8 cellular contexts compared by ENCODE assay signal in genomic region chr22:38298312-38299000, GRCh38. TPM values are rescaled to one million over a fixed set of nuclear protein-coding genes. Genes with fewer than 3 reads are reported as not detected.
DNase-seq lines count a peak whose midpoint lies in the region; ATAC-seq and TF ChIP-seq lines count a peak whose summit lies in the region.

No MANE protein-coding gene starts in this region.

- no peaks in the 10 kb centered on the region for H3K4me1 Mint-ChIP-seq in naive thymus-derived CD4-positive, alpha-beta T cell

- POLR2A ChIA-PET in GM10248 (lab: Yijun Ruan, JAX): interaction anchor here (0.6 kb wide), 1 partner anchor 182 kb away, joined by 6 read pairs; no protein-coding TSS in a partner anchor
- POLR2A ChIA-PET in naive thymus-derived CD4-positive, alpha-beta T cell (lab: Charles Lee): interaction anchor here (0.6 kb wide), 1 partner anchor 117 kb away, joined by 3 read pairs; no protein-coding TSS in a partner anchor

- no peaks in the 10 kb centered on the region for H3K4me1 ChIP-seq in naive thymus-derived CD4-positive, alpha-beta T cell (ENCODE audit: control insufficient read depth in 2 of 2, insufficient read depth in 2 of 2, low read length in 2 of 2)

- H3K4me3 ChIP-seq in astrocyte of the cerebellum (ENCODE audit: low read depth, low read length): no peak overlapping the region
- H3K4me3 ChIP-seq in naive thymus-derived CD4-positive, alpha-beta T cell (ENCODE audit: low read length): no peak overlapping the region

- peaks cover 6 to 33% (median 8%) of the 10 kb centered on the region in 5 donors for H3K36me3 Mint-ChIP-seq in naive thymus-derived CD4-positive, alpha-beta T cell

- no peaks in the 10 kb centered on the region for H3K9me3 ChIP-seq in naive thymus-derived CD4-positive, alpha-beta T cell (ENCODE audit: control insufficient read depth in 2 of 3, low read length in 3 of 3)

- no peak overlapping the region for H3K27ac ChIP-seq in naive thymus-derived CD4-positive, alpha-beta T cell (ENCODE audit: low read depth, low read length)

- peak; percentile 71 for ATAC-seq in naive thymus-derived CD4-positive, alpha-beta T cell
- ATAC-seq in GM21360 (IDR thresholded peaks at IDR 0.05; ENCODE audit: unreplicated experiment): no peak

- CTCF ChIA-PET in GM10248 (lab: Yijun Ruan, JAX): interaction anchor here (1.0 to 1.8 kb wide), 6 partner anchors 8 to 34 kb away, joined by 3 to 6 read pairs (median 3); no protein-coding TSS in a partner anchor
- CTCF ChIA-PET in naive thymus-derived CD4-positive, alpha-beta T cell (lab: Charles Lee): interaction anchor here (0.6 kb wide), 2 partner anchors 43 to 88 kb away, joined by 3 to 5 read pairs; no protein-coding TSS in a partner anchor

- no peaks in the 10 kb centered on the region for H3K27me3 ChIP-seq in naive thymus-derived CD4-positive, alpha-beta T cell (ENCODE audit: control insufficient read depth in 2 of 2, insufficient read depth in 2 of 2, low read length in 2 of 2)

- H3K36me3 ChIP-seq in naive thymus-derived CD4-positive, alpha-beta T cell (ENCODE audit: control insufficient read depth in 2 of 3, insufficient read depth in 3 of 3, low read length in 3 of 3): peaks cover 4 to 97% (median 10%) of the 10 kb centered on the region in 3 experiments

- no peak overlapping the region for H3K27ac Mint-ChIP-seq in naive thymus-derived CD4-positive, alpha-beta T cell

- H3K4me3 Mint-ChIP-seq in naive thymus-derived CD4-positive, alpha-beta T cell: no peak overlapping the region

- DNase-seq in GM10248 (ENCODE audit: extremely low spot score) (peak; percentile 62), OCI-M1 (lab: John Stamatoyannopoulos, UW) (peak; percentile 6), astrocyte of the cerebellum (ENCODE audit: low read depth) (peak; percentile 98), NCI-H1436 treated with DMSO at 0.1 percent for 48 hours (lab: John Stamatoyannopoulos, UW) (no peak), NCI-H524 (lab: John Stamatoyannopoulos, UW) (no peak), mucosa of gallbladder (ENCODE audit: low spot score) (no peak)
- DNase-seq in naive thymus-derived CD4-positive, alpha-beta T cell: peak in 7 of 9 donors; percentile 38 to 51 (median 43)

- no peaks in the 10 kb centered on the region for H3K9me3 Mint-ChIP-seq in naive thymus-derived CD4-positive, alpha-beta T cell

- TF ChIP-seq CTCF in GM10248 (IDR thresholded peaks at IDR 0.05; ENCODE audit: control extremely low read depth, extremely low read depth, low read depth, missing control alignments) (peak; percentile 46), astrocyte of the cerebellum (IDR thresholded peaks at IDR 0.05; ENCODE audit: low read depth, low read length, missing control alignments) (peak; percentile 46)

- intact Hi-C loops in naive thymus-derived CD4-positive, alpha-beta T cell (cut with micrococcal nuclease): loop anchor here (1.0 to 2.0 kb wide), 2 partner anchors 54 to 55 kb away; no protein-coding TSS in a partner anchor

- in situ Hi-C loops in astrocyte of the cerebellum (cut with HindIII; ENCODE audit: low sequenced_read_pairs): no loop called here

- no peaks in the 10 kb centered on the region for H3K27me3 Mint-ChIP-seq in naive thymus-derived CD4-positive, alpha-beta T cell

RNA-seq across cellular contexts. Expression of gene CSNK1E, which starts 18.8 kb away (rescaled TPM):
- 100 to 1,000 TPM in 2 of 5 experiments, 10 to 100 TPM in 3; 71.6 to 143 (median 91.9) TPM for total RNA-seq in naive thymus-derived CD4-positive, alpha-beta T cell
- 1 to 10 TPM; 5.6 to 8.1 TPM for polyA plus RNA-seq in naive thymus-derived CD4-positive, alpha-beta T cell
- 131 TPM for total RNA-seq in mucosa of gallbladder

RNA-seq across cellular contexts. Expression of gene TMEM184B, which starts 25.6 kb away (rescaled TPM):
- total RNA-seq in naive thymus-derived CD4-positive, alpha-beta T cell: 10 to 100 TPM; 26.9 to 41.3 (median 35.0) TPM
- 10 to 100 TPM in 1 of 2 donors, 1 to 10 TPM in 1; 9.0 to 19.5 TPM for polyA plus RNA-seq in naive thymus-derived CD4-positive, alpha-beta T cell
- 108 TPM for total RNA-seq in mucosa of gallbladder

Comparison
In these comparisons a context has a peak if more than half of its experiments do, and no peak if none do; other contexts are left out.
1. DNase-seq: peak in GM10248 (single experiment), OCI-M1 (single experiment), astrocyte of the cerebellum (single experiment) and naive thymus-derived CD4-positive, alpha-beta T cell (7 of 9); none in NCI-H1436 treated with DMSO at 0.1 percent for 48 hours (single experiment), NCI-H524 (0 of 2) and mucosa of gallbladder (single experiment).